In the genomic region with DNA sequence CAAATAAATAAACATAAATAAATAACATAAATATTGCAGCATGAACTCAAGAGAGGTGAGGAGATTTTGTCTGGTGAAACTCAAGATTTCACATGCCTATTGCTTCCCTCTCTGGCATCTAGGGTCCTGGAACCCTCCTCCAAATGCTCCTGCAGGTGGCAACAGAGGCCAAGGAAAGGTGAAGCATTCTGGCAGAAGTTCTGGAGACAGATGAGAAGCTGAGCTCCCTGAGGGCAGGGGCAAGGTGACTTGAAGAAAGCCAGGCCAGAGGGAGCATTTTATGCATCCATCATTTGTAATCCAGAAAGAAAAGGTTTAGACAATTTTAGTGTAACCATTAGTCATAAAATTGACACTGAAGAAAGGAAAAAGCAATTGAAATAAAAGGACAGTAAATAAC, we compare ENCODE assay signal across 8 cellular contexts.
DNase-seq lines count a peak whose midpoint lies in the region; ATAC-seq and TF ChIP-seq lines count a peak whose summit lies in the region.

No MANE protein-coding gene starts in this region.

- no peak overlapping the region for H2BK12ac ChIP-seq in mesenchymal stem cell (ENCODE audit: low read length in 2 of 2)

- H3K27ac Mint-ChIP-seq in T-helper 17 cell = peak overlapping the region; percentile 98

- H3K4me3 Mint-ChIP-seq in T-helper 17 cell = peak overlapping the region; percentile 36

- no peaks in the 10 kb centered on the region for H3K9me3 ChIP-seq in T-helper 17 cell (ENCODE audit: control insufficient read depth, low read length, poor library complexity, severe bottlenecking)
- H3K9me3 ChIP-seq in mesenchymal stem cell (ENCODE audit: control insufficient read depth, low read length) = no peaks in the 10 kb centered on the region
- no peaks in the 10 kb centered on the region for H3K9me3 ChIP-seq in thyroid gland

- no peaks in the 10 kb centered on the region for H3K27me3 Mint-ChIP-seq in T-helper 17 cell

- H3K4me1 Mint-ChIP-seq in T-helper 17 cell = peaks cover 45% of the 10 kb centered on the region

- intact Hi-C loops in thyroid gland (cut with DNase I) = loop anchor here (5.0 to 10.0 kb wide), 3 partner anchors 70 to 608 kb away; no protein-coding TSS in a partner anchor

- H4K8ac ChIP-seq in mesenchymal stem cell (ENCODE audit: low read length) = no peak overlapping the region

- no peak overlapping the region for H2AK5ac ChIP-seq in mesenchymal stem cell (ENCODE audit: low read length, severe bottlenecking)

- DNase-seq in SIG-M5 treated with dmso at 0.1 percent for 504 hours (lab: John Stamatoyannopoulos, UW; ENCODE audit: unreplicated experiment) = peak; percentile 33
- DNase-seq in SIG-M5 (lab: John Stamatoyannopoulos, UW) = no peak
- peak; percentile 63 for DNase-seq in NCI-H1092 (lab: John Stamatoyannopoulos, UW)
- peak in 2 of 3 donors; percentile 29 to 52 for DNase-seq in T-helper 17 cell
- peak; percentile 48 to 82 for DNase-seq in T47D (ENCODE audit: low read depth in 1 of 2, low spot score in 1 of 2)
- DNase-seq in mesenchymal stem cell = peak; percentile 72
- peak; percentile 57 to 68 for DNase-seq in thyroid gland

- in situ Hi-C loops in T47D (cut with HindIII; ENCODE audit: low pct_unique_long_range_greater_than_20kb, low sequenced_read_pairs) = no loop called here

- no peak overlapping the region for H4K91ac ChIP-seq in mesenchymal stem cell (ENCODE audit: low read length)

- H3K27me3 ChIP-seq in mesenchymal stem cell (ENCODE audit: control insufficient read depth in 1 of 2, insufficient read depth in 1 of 2, low read length in 2 of 2) (no peaks in the 10 kb centered on the region), thyroid gland (no peaks in the 10 kb centered on the region)

- ATAC-seq in T-helper 17 cell (no peak), GM21786 (IDR thresholded peaks at IDR 0.05; ENCODE audit: unreplicated experiment) (no peak)

- H3K14ac ChIP-seq in mesenchymal stem cell (ENCODE audit: low read length in 2 of 2) = no peak overlapping the region

- H3K36me3 Mint-ChIP-seq in T-helper 17 cell (ENCODE audit: low read depth) = peaks cover 4% of the 10 kb centered on the region

- peak in 4 of 6 experiments; percentile 38 to 79 (median 66) for TF ChIP-seq CTCF in thyroid gland (IDR thresholded peaks at IDR 0.05)

- TF ChIP-seq POLR2A in thyroid gland (IDR thresholded peaks at IDR 0.05) = no peak

- H3K36me3 ChIP-seq in mesenchymal stem cell (ENCODE audit: control insufficient read depth in 1 of 2, insufficient read depth in 2 of 2, low read depth in 1 of 2, low read length in 2 of 2) = no peaks in the 10 kb centered on the region
- H3K36me3 ChIP-seq in thyroid gland = no peaks in the 10 kb centered on the region

- no peak overlapping the region for H2BK5ac ChIP-seq in mesenchymal stem cell (ENCODE audit: low read depth, low read length, poor library complexity, severe bottlenecking)

- H3K18ac ChIP-seq in mesenchymal stem cell (ENCODE audit: low read depth in 1 of 2, low read length in 2 of 2) = no peak overlapping the region

- H2AFZ ChIP-seq in mesenchymal stem cell (ENCODE audit: low read depth, low read length) = no peak overlapping the region

- H3K9ac ChIP-seq in mesenchymal stem cell (ENCODE audit: low read length) = no peak overlapping the region

- no peak overlapping the region for H2BK120ac ChIP-seq in mesenchymal stem cell (ENCODE audit: low read depth, low read length)

- H3K79me1 ChIP-seq in mesenchymal stem cell (replicated peaks; ENCODE audit: low read length, poor library complexity, severe bottlenecking) = no peaks in the 10 kb centered on the region

- H3K4me1 ChIP-seq in mesenchymal stem cell (ENCODE audit: control insufficient read depth, insufficient read depth, low read depth, low read length) (peaks cover 14% of the 10 kb centered on the region), thyroid gland (peaks cover 16 to 21% of the 10 kb centered on the region in 2 donors)

- H3K23ac ChIP-seq in mesenchymal stem cell (ENCODE audit: low read length in 2 of 2) = no peak overlapping the region

- no peak overlapping the region for H3K4me2 ChIP-seq in mesenchymal stem cell (ENCODE audit: low read length, poor library complexity, severe bottlenecking)

- H3K4me3 ChIP-seq in mesenchymal stem cell (ENCODE audit: insufficient read depth in 1 of 2, low read depth in 1 of 2, low read length in 2 of 2) (no peak overlapping the region), thyroid gland (replicated peaks in 1 of 3) (no peak overlapping the region)

- no peak overlapping the region for H3K27ac ChIP-seq in mesenchymal stem cell (ENCODE audit: low read length, poor library complexity, severe bottlenecking)
- H3K27ac ChIP-seq in thyroid gland = no peak overlapping the region

- no peak overlapping the region for H2BK15ac ChIP-seq in mesenchymal stem cell (ENCODE audit: low read depth, poor library complexity, severe bottlenecking)

- no peak overlapping the region for H3K4ac ChIP-seq in mesenchymal stem cell (ENCODE audit: low read depth in 1 of 2, low read length in 2 of 2)
